Comparison of ENCODE assay signal across 12 cellular contexts in the genomic region with DNA sequence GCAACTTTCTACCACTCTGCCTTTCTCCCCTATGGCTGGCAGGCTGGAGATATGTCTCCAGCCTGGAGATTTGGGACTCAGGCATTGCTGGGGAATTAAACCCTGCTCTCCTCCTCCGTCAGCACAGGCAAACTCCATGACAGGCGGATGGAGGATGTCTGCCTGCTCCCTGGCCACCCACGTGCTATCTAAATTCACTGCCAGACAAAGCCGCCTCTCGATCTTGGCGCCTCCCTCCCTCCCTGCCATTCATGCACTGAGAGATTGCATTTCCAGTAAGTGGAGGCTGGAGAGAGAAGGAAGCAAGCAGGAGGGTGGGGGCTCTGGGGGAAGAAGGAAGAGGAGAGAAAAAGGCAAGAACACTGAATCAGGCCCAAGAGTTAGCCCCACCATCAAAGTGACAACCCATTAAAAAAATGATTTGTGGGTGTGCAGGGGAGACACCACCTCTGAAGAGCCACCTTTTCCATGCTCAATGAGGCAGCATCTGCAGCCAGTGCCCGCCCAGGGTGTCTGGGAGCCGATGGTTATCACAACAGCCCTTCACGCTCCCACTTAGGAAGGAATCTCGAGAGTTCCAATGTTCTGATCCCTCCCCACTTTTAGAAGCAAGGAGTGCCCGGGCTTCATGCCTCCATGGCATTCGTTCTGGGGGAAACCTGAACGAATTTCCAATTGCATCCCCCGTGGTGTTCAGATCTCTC.
A peak's percentile ranks its signal among the peaks of the same experiment; 100 is the strongest.
DNase-seq lines count a peak whose midpoint lies in the region; ATAC-seq and TF ChIP-seq lines count a peak whose summit lies in the region.
"Had no signal": no experiment of that assay in that cellular context is flagged by ENCODE, and none has a peak within 500 bp of the region (broad histone marks: within the 10 kb centered on the region; RNA-seq: fewer than 3 reads in every experiment).

No MANE protein-coding gene starts in this region.

- H3K36me3 ChIP-seq in left ventricle myocardium inferior, result no peaks in the 10 kb centered on the region
- H3K36me3 ChIP-seq: esophagus muscularis mucosa had no signal

- H3K27me3 ChIP-seq in left ventricle myocardium inferior (ENCODE audit: low read depth), result no peaks in the 10 kb centered on the region
- H3K27me3 ChIP-seq: esophagus muscularis mucosa had no signal

- H3K9me3 ChIP-seq in T-helper 17 cell (ENCODE audit: control insufficient read depth, low read length, poor library complexity, severe bottlenecking), result no peaks in the 10 kb centered on the region
- H3K9me3 ChIP-seq in left ventricle myocardium inferior (replicated peaks), result no peaks in the 10 kb centered on the region
- H3K9me3 ChIP-seq: esophagus muscularis mucosa had no signal

- H3K36me3 Mint-ChIP-seq in T-helper 17 cell (ENCODE audit: low read depth), result no peaks in the 10 kb centered on the region

- TF ChIP-seq CTCF in left ventricle myocardium inferior (IDR thresholded peaks at IDR 0.05; ENCODE audit: borderline replicate concordance) (no peak), coronary artery (IDR thresholded peaks at IDR 0.05) (no peak)

- DNase-seq in NCI-H1092 treated with DMSO at 0.1 percent for 48 hours (lab: John Stamatoyannopoulos, UW), result peak; percentile 18
- DNase-seq in NCI-H1092 (lab: John Stamatoyannopoulos, UW), result no peak
- no peak for DNase-seq in T-helper 17 cell
- peak; percentile 49 for DNase-seq in left ventricle myocardium inferior
- peak; percentile 59 for DNase-seq in retina
- DNase-seq in coronary artery (ENCODE audit: low spot score), result no peak
- DNase-seq in GM19238 (ENCODE audit: insufficient read length, low spot score), result no peak
- DNase-seq: 8988T; activated CD4-positive, alpha-beta T cell treated with anti-CD3 and anti-CD28 coated beads, Interleukin-2, amount 50 U/mL, for 1 hour; small intestine had no signal

- ATAC-seq in T-helper 17 cell (no peak), GM21737 (IDR thresholded peaks at IDR 0.05; ENCODE audit: unreplicated experiment) (no peak)

- intact Hi-C loops in left ventricle myocardium inferior (cut with micrococcal nuclease), result no loop called here

- H3K27ac ChIP-seq in left ventricle myocardium inferior (replicated peaks), result peak overlapping the region; percentile 40
- H3K27ac ChIP-seq in coronary artery, result no peak overlapping the region
- H3K27ac ChIP-seq: esophagus muscularis mucosa had no signal

- H3K4me3 ChIP-seq in left ventricle myocardium inferior (no peak overlapping the region), coronary artery (no peak overlapping the region)
- H3K4me3 ChIP-seq: esophagus muscularis mucosa had no signal

- peak overlapping the region; percentile 90 for H3K27ac Mint-ChIP-seq in T-helper 17 cell

- no peak overlapping the region for H3K4me3 Mint-ChIP-seq in T-helper 17 cell

- peaks cover 33% of the 10 kb centered on the region for H3K4me1 Mint-ChIP-seq in T-helper 17 cell

- no peaks in the 10 kb centered on the region for H3K27me3 Mint-ChIP-seq in T-helper 17 cell

- H3K4me1 ChIP-seq in left ventricle myocardium inferior, result peaks cover 37% of the 10 kb centered on the region

Comparison
In these comparisons a context has a peak if more than half of its experiments do, and no peak if none do; other contexts are left out.
1. DNase-seq: peak in NCI-H1092 treated with DMSO at 0.1 percent for 48 hours (single experiment), left ventricle myocardium inferior (single experiment) and retina (single experiment); none in NCI-H1092 (single experiment), T-helper 17 cell (0 of 3), coronary artery (single experiment) and GM19238 (single experiment).